18 cellular contexts compared by ENCODE assay signal in genomic region chr3:183987014-183987600, GRCh38. TPM values are rescaled to one million over a fixed set of nuclear protein-coding genes. Genes with fewer than 3 reads are reported as not detected.
"Had no signal": no experiment of that assay in that cellular context is flagged by ENCODE, and none has a peak within 500 bp of the region (broad histone marks: within the 10 kb centered on the region; RNA-seq: fewer than 3 reads in every experiment).

No MANE protein-coding gene starts in this region.

- DNase-seq: activated B cell treated with CpG ODN at 0.5 μM for 24 hours; activated CD4-positive, alpha-beta T cell treated with anti-CD3 and anti-CD28 coated beads, Interleukin-2, amount 10 ng/mL, durations not matched to agents 7 days and 5 days; activated effector memory CD4-positive, alpha-beta T cell treated with Interleukin-2 at 50 U/mL for 16 hours; activated T-cell treated with anti-CD3 and anti-CD28 coated beads, Interleukin-2, amount 50 U/mL, for 1 hour; amniotic stem cell; cerebellar nuclear complex; dermis blood vessel endothelial cell; immature natural killer cell; naive thymus-derived CD8-positive, alpha-beta T cell; T1000; transverse colon had no signal

- H3K27ac Mint-ChIP-seq: activated B cell treated with CpG ODN at 0.5 μM for 24 hours; activated CD4-positive, alpha-beta T cell treated with anti-CD3 and anti-CD28 coated beads, Interleukin-2, amount 10 ng/mL, durations not matched to agents 7 days and 5 days; activated naive CD4-positive, alpha-beta T cell treated with anti-CD3 and anti-CD28 coated beads, Interleukin-2, amount 50 U/mL, for 24 hours had no signal

- H3K27me3 Mint-ChIP-seq: activated B cell treated with CpG ODN at 0.5 μM for 24 hours; activated CD4-positive, alpha-beta T cell treated with anti-CD3 and anti-CD28 coated beads, Interleukin-2, amount 10 ng/mL, durations not matched to agents 7 days and 5 days; activated naive CD4-positive, alpha-beta T cell treated with anti-CD3 and anti-CD28 coated beads, Interleukin-2, amount 50 U/mL, for 24 hours; brain; naive thymus-derived CD8-positive, alpha-beta T cell had no signal

- H3K27ac ChIP-seq: skin epidermis, transverse colon had no signal

- H3K4me3 ChIP-seq: lung, skin epidermis, transverse colon had no signal

- H3K9me3 ChIP-seq: transverse colon had no signal

- H3K4me1 Mint-ChIP-seq: activated B cell treated with CpG ODN at 0.5 μM for 24 hours; activated naive CD4-positive, alpha-beta T cell treated with anti-CD3 and anti-CD28 coated beads, Interleukin-2, amount 50 U/mL, for 24 hours; immature natural killer cell had no signal

- H3K27me3 ChIP-seq: transverse colon had no signal

- H3K9me3 Mint-ChIP-seq: activated B cell treated with CpG ODN at 0.5 μM for 24 hours; activated CD4-positive, alpha-beta T cell treated with anti-CD3 and anti-CD28 coated beads, Interleukin-2, amount 10 ng/mL, durations not matched to agents 7 days and 5 days; activated naive CD4-positive, alpha-beta T cell treated with anti-CD3 and anti-CD28 coated beads, Interleukin-2, amount 50 U/mL, for 24 hours; brain; immature natural killer cell; naive thymus-derived CD8-positive, alpha-beta T cell had no signal

- H3K4me3 Mint-ChIP-seq: activated B cell treated with CpG ODN at 0.5 μM for 24 hours; activated CD4-positive, alpha-beta T cell treated with anti-CD3 and anti-CD28 coated beads, Interleukin-2, amount 10 ng/mL, durations not matched to agents 7 days and 5 days; activated naive CD4-positive, alpha-beta T cell treated with anti-CD3 and anti-CD28 coated beads, Interleukin-2, amount 50 U/mL, for 24 hours; brain; immature natural killer cell; naive thymus-derived CD8-positive, alpha-beta T cell had no signal

RNA-seq across cellular contexts. Expression of gene HTR3D, which starts 44.4 kb away (rescaled TPM):
- total RNA-seq: activated B cell treated with CpG ODN at 0.5 μM for 24 hours; activated CD4-positive, alpha-beta T cell treated with anti-CD3 and anti-CD28 coated beads, Interleukin-2, amount 10 ng/mL, durations not matched to agents 7 days and 5 days; dermis blood vessel endothelial cell; epithelial cell of proximal tubule; lung; mononuclear cell; naive thymus-derived CD8-positive, alpha-beta T cell; osteoblast; transverse colon had no signal
- polyA plus RNA-seq: immature natural killer cell; lung; naive thymus-derived CD8-positive, alpha-beta T cell had no signal
